29 cellular contexts compared by ENCODE assay signal in the genomic region with DNA sequence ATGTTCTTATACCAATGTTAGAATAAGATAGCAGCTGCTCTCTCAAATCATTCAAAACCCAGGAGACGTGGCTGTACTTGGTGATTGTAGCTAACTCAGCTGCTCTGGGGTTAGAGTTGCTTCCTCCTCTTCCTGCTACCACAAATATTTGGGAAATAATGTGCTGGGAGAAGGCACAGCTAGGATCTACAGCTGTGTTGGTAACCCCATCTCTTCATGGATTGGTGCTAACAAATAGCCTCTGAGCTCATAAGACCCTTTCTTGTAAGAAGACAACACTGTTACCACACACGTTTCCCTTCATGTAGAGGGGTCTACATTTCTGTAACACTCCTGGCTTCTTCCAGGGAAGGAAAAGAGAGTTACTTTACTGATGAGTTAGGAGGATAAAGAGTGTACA.
DNase-seq lines count a peak whose midpoint lies in the region; ATAC-seq, FAIRE-seq and TF ChIP-seq lines count a peak whose summit lies in the region.
"Had no signal": no experiment of that assay in that cellular context is flagged by ENCODE, and none has a peak within 500 bp of the region (broad histone marks: within the 10 kb centered on the region; RNA-seq: fewer than 3 reads in every experiment).

No MANE protein-coding gene starts in this region.

- no peak overlapping the region for H2AK5ac ChIP-seq in H1 (ENCODE audit: low read depth, low read length)

- H3K23ac ChIP-seq in H1 (ENCODE audit: insufficient read length): no peak overlapping the region

- no peak for TF ChIP-seq CTCF in PC-9 (conservative IDR thresholded peaks at IDR 0.05)
- TF ChIP-seq CTCF in H1 (IDR thresholded peaks at IDR 0.05; ENCODE audit: control extremely low read depth in 1 of 3, insufficient read depth in 1 of 3, low read depth in 1 of 3, low read length in 3 of 3): no peak
- no peak for TF ChIP-seq CTCF in type B pancreatic cell (conservative IDR thresholded peaks at IDR 0.05)

- no peak overlapping the region for H3K4ac ChIP-seq in H1 (replicated peaks; ENCODE audit: insufficient read length, low read depth, low read length)

- no peak overlapping the region for H4K91ac ChIP-seq in H1 (replicated peaks; ENCODE audit: insufficient read length, low read length)

- H3K9me3 Mint-ChIP-seq in type B pancreatic cell: no peaks in the 10 kb centered on the region
- H3K9me3 Mint-ChIP-seq: activated T-cell treated with anti-CD3 and anti-CD28 coated beads, Interleukin-2, amount 50 U/mL, for 24 hours; T-cell; WTC11 had no signal

- H3K79me1 ChIP-seq in H1 (ENCODE audit: low read depth, low read length): no peaks in the 10 kb centered on the region

- H3F3A ChIP-seq in PC-9 (ENCODE audit: insufficient read depth, low read depth): no peaks in the 10 kb centered on the region

- no peaks in the 10 kb centered on the region; the same call in 1 of the 2 replicates for H3K9me2 ChIP-seq in PC-9 (ENCODE audit: insufficient read depth)

- no peaks in the 10 kb centered on the region for H3K36me3 Mint-ChIP-seq in type B pancreatic cell
- H3K36me3 Mint-ChIP-seq: activated naive CD8-positive, alpha-beta T cell; T-cell; WTC11 had no signal

- H3K4me3 ChIP-seq in PC-9 (no peak overlapping the region), H1 (ENCODE audit: extremely low read depth in 1 of 4, insufficient read depth in 2 of 4, low read depth in 3 of 4, low read length in 4 of 4) (no peak overlapping the region), skeletal muscle cell (ENCODE audit: low read depth, low read length) (no peak overlapping the region)
- H3K4me3 ChIP-seq: BLaER1 treated with 17β-estradiol and CSF1 and Interleukin-3, amounts not matched to agents 10 nM and 100 nM; lung; skin epidermis; upper lobe of left lung had no signal

- no peak overlapping the region for H3K18ac ChIP-seq in H1 (ENCODE audit: extremely low read depth, low read length)

- H3K23me2 ChIP-seq in H1 (ENCODE audit: low read depth, low read length): no peaks in the 10 kb centered on the region

- H4K20me1 ChIP-seq in PC-9 (ENCODE audit: insufficient read depth) (no peaks in the 10 kb centered on the region), H1 (replicated peaks in 1 of 2; ENCODE audit: control insufficient read depth in 1 of 2, insufficient read depth in 2 of 2, low read length in 2 of 2) (no peaks in the 10 kb centered on the region)
- H4K20me1 ChIP-seq: BLaER1 treated with 17β-estradiol and CSF1 and Interleukin-3, amounts not matched to agents 10 nM and 100 nM had no signal

- no peak overlapping the region for H3K14ac ChIP-seq in H1 (ENCODE audit: insufficient read length)

- FAIRE-seq in H1 (lab: Jason Lieb, UNC): no peak

- TF ChIP-seq EP300 in H1 (IDR thresholded peaks at IDR 0.05; ENCODE audit: borderline replicate concordance in 1 of 2, low read depth in 2 of 2, low read length in 2 of 2): no peak

- no peak overlapping the region for H4K5ac ChIP-seq in H1 (ENCODE audit: insufficient read length, low read depth, low read length)

- POLR2A ChIA-PET in PC-9 (lab: Charles Lee; ENCODE audit: unreplicated experiment) (no interaction called here), H1 (lab: Charles Lee; ENCODE audit: partially characterized antibody) (no interaction called here)

- no peak overlapping the region for H3K4me3 Mint-ChIP-seq in type B pancreatic cell
- H3K4me3 Mint-ChIP-seq: activated naive CD8-positive, alpha-beta T cell; activated T-cell treated with anti-CD3 and anti-CD28 coated beads, Interleukin-2, amount 50 U/mL, for 24 hours; T-cell; WTC11 had no signal

- H4K8ac ChIP-seq in H1 (ENCODE audit: extremely low read depth, insufficient read depth, low read length): no peak overlapping the region

- CTCF ChIA-PET in PC-9 (lab: Charles Lee) (no interaction called here), H1 (lab: Charles Lee; ENCODE audit: partially characterized antibody) (no interaction called here)

- H3K27ac Mint-ChIP-seq in type B pancreatic cell: no peak overlapping the region
- H3K27ac Mint-ChIP-seq: activated naive CD8-positive, alpha-beta T cell; activated T-cell treated with anti-CD3 and anti-CD28 coated beads, Interleukin-2, amount 50 U/mL, for 24 hours; T-cell; WTC11 had no signal

- H3K36me3 ChIP-seq in PC-9 (ENCODE audit: low read depth) (no peaks in the 10 kb centered on the region), H1 (ENCODE audit: control insufficient read depth in 2 of 4, insufficient read depth in 4 of 4, low read length in 3 of 4) (no peaks in the 10 kb centered on the region)
- H3K36me3 ChIP-seq: BLaER1 treated with 17β-estradiol and CSF1 and Interleukin-3, amounts not matched to agents 10 nM and 100 nM; neutrophil; upper lobe of left lung had no signal

- DNase-seq in PC-9 (no peak), H1 (ENCODE audit: low read depth in 1 of 2, low spot score in 2 of 2) (no peak), myocyte (ENCODE audit: low read depth) (peak; percentile 99), skeletal muscle cell (ENCODE audit: low read depth) (peak; percentile 58), islet precursor cell (no peak), type B pancreatic cell (ENCODE audit: extremely low spot score, unreplicated experiment) (no peak)
- DNase-seq: activated CD4-positive, alpha-beta T cell treated with anti-CD3 and anti-CD28 coated beads, Interleukin-2, amount 50 U/mL, for 1 hour; activated effector memory CD4-positive, alpha-beta T cell treated with anti-CD3 and anti-CD28 coated beads, Interleukin-2, amount 50 U/mL, for 16 hours; activated T-cell treated with anti-CD3 and anti-CD28 coated beads, Interleukin-2, amount 50 U/mL, for 24 hours; EL; foreskin fibroblast; H7; head of caudate nucleus; NCI-H1417; NCI-H2029; NCI-H2227 treated with DMSO at 0.1 percent for 48 hours; NCI-H526; PC-3; SHP77 treated with DMSO at 0.1 percent for 48 hours; stimulated activated naive CD4-positive, alpha-beta T cell; T-cell; upper lobe of left lung had no signal

- H3K4me2 ChIP-seq in PC-9 (no peak overlapping the region), H1 (ENCODE audit: insufficient read depth in 1 of 2, low read depth in 2 of 2, low read length in 2 of 2) (no peak overlapping the region)
- H3K4me2 ChIP-seq: BLaER1 treated with 17β-estradiol and CSF1 and Interleukin-3, amounts not matched to agents 10 nM and 100 nM had no signal

- no peaks in the 10 kb centered on the region for H3K27me3 ChIP-seq in PC-9 (ENCODE audit: insufficient read depth, low read depth)
- no peaks in the 10 kb centered on the region for H3K27me3 ChIP-seq in H1 (replicated peaks in 1 of 4; ENCODE audit: control insufficient read depth in 3 of 4, extremely low read depth in 1 of 4, insufficient read depth in 3 of 4, low read length in 3 of 4)
- H3K27me3 ChIP-seq: BLaER1 treated with 17β-estradiol and CSF1 and Interleukin-3, amounts not matched to agents 10 nM and 100 nM; neutrophil; upper lobe of left lung had no signal

- H2BK15ac ChIP-seq in H1 (ENCODE audit: low read length): no peak overlapping the region

- no peak overlapping the region for H2BK5ac ChIP-seq in H1 (ENCODE audit: low read depth, low read length)

- no peak for TF ChIP-seq RAD21 in H1 (IDR thresholded peaks at IDR 0.05 in 1 of 2, conservative IDR thresholded peaks at IDR 0.05 in 1 of 2; ENCODE audit: low read depth in 2 of 2, low read length in 2 of 2)

- H3K79me2 ChIP-seq in PC-9 (ENCODE audit: low read depth) (no peaks in the 10 kb centered on the region), H1 (ENCODE audit: control insufficient read depth in 1 of 2, insufficient read depth in 2 of 2, low read length in 2 of 2) (no peaks in the 10 kb centered on the region)

- H3K4me1 ChIP-seq in PC-9 (replicated peaks; ENCODE audit: insufficient read depth) (no peaks in the 10 kb centered on the region), H1 (replicated peaks in 1 of 4; ENCODE audit: control insufficient read depth in 3 of 4, insufficient read depth in 4 of 4, low read length in 3 of 4) (no peaks in the 10 kb centered on the region)
- H3K4me1 ChIP-seq: BLaER1 treated with 17β-estradiol and CSF1 and Interleukin-3, amounts not matched to agents 10 nM and 100 nM; upper lobe of left lung had no signal

- intact Hi-C loops in PC-9 (cut with micrococcal nuclease; ENCODE audit: unreplicated experiment): no loop called here

- no peaks in the 10 kb centered on the region for H3K27me3 Mint-ChIP-seq in type B pancreatic cell

- ATAC-seq in GM19467 (IDR thresholded peaks at IDR 0.05; ENCODE audit: unreplicated experiment): no peak
- ATAC-seq: PC-3, T-cell, WTC11 had no signal

- peaks cover 4% of the 10 kb centered on the region for H3K4me1 Mint-ChIP-seq in type B pancreatic cell (ENCODE audit: unreplicated experiment)
- H3K4me1 Mint-ChIP-seq: T-cell, WTC11 had no signal

- no peak for TF ChIP-seq POLR2A in H1 (IDR thresholded peaks at IDR 0.05; ENCODE audit: control extremely low read depth in 1 of 2, low read depth in 2 of 2, low read length in 2 of 2)

- H3K9me3 ChIP-seq in PC-9 (ENCODE audit: insufficient read depth, low read depth) (no peaks in the 10 kb centered on the region), H1 (ENCODE audit: insufficient read depth in 2 of 2, low read depth in 1 of 2, low read length in 1 of 2) (no peaks in the 10 kb centered on the region)
- H3K9me3 ChIP-seq: BLaER1 treated with 17β-estradiol and CSF1 and Interleukin-3, amounts not matched to agents 10 nM and 100 nM; neutrophil; upper lobe of left lung had no signal

- H3K27ac ChIP-seq in PC-9: no peak overlapping the region
- H3K27ac ChIP-seq in H1 (ENCODE audit: low read depth, low read length): no peak overlapping the region
- H3K27ac ChIP-seq: BLaER1 treated with 17β-estradiol and CSF1 and Interleukin-3, amounts not matched to agents 10 nM and 100 nM; neutrophil; skin epidermis; upper lobe of left lung had no signal

- no peak overlapping the region for H3K56ac ChIP-seq in H1 (replicated peaks; ENCODE audit: insufficient read length, low read depth, low read length)

- H2BK120ac ChIP-seq in H1 (replicated peaks; ENCODE audit: low read depth, low read length): no peak overlapping the region

- H2BK12ac ChIP-seq in H1 (ENCODE audit: low read depth, low read length): no peak overlapping the region

- H3K9ac ChIP-seq in H1 (replicated peaks in 1 of 4; ENCODE audit: extremely low read depth in 1 of 4, low read depth in 3 of 4, low read length in 3 of 4): no peak overlapping the region
- H3K9ac ChIP-seq: BLaER1 treated with 17β-estradiol and CSF1 and Interleukin-3, amounts not matched to agents 10 nM and 100 nM had no signal

- 85% methylated on average over 2 of the region's 2 CpGs; no CpG with 5 or more reads in 1 of the 2 experiments for WGBS in H1 (ENCODE audit: extremely low coverage in 1 of 2, insufficient coverage in 1 of 2, insufficient read length in 1 of 2, insufficient replicate concordance in 2 of 2, low coverage in 1 of 2, low lambda C conversion rate in 2 of 2, missing lambda C conversion rate in 1 of 2), 2 experiments

- H2BK20ac ChIP-seq in H1 (ENCODE audit: low read length): no peak overlapping the region

- no TSS peak for BruUV-seq in PC-9 (replicated peaks; lab: Mats Ljungman, UMichigan)

- H2AFZ ChIP-seq in PC-9: 0 out of 2 replicates have a peak overlapping the region, but pooled peaks have one; percentile 48
- peak overlapping the region; percentile 85; the same call in 1 of the 2 replicates for H2AFZ ChIP-seq in H1 (ENCODE audit: low read length)

TF ChIP-seq in H1, 55 proteins besides CTCF, POLR2A, EP300 and RAD21 (continues in another document):
- TF ChIP-seq YY1 (IDR thresholded peaks at IDR 0.05; ENCODE audit: low read depth, low read length) (no peak), SP2 (IDR thresholded peaks at IDR 0.05; ENCODE audit: low read length) (no peak), TEAD4 (IDR thresholded peaks at IDR 0.05; ENCODE audit: low read depth, low read length) (no peak)

Comparison
In these comparisons a context has a peak if more than half of its experiments do, and no peak if none do; other contexts are left out.
1. DNase-seq: peak in myocyte (single experiment) and skeletal muscle cell (single experiment); none in PC-9 (0 of 2), H1 (0 of 2), islet precursor cell (single experiment) and type B pancreatic cell (single experiment).